23 cellular contexts compared by ENCODE assay signal in the genomic region with DNA sequence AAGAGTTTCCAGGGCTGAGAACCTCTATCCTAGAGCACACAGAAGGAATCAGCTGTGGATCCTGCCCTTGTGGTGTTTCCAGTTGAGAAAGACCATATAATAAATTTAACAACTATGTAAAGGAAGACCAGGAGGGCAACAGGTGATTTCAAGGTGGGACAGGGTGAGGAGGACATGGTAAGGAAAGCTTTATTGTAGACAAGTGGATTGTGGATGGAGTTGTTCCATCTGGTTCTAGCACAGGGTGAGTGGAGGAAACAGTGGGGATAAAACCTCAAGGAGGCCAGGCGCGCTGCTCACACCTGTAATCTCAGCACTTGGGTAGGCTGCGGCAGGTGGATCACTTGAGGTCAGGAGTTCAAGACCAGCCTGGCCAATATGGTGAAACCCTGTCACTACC. TPM values are rescaled to one million over a fixed set of nuclear protein-coding genes. Genes with fewer than 3 reads are reported as not detected.
DNase-seq lines count a peak whose midpoint lies in the region; ATAC-seq, FAIRE-seq and TF ChIP-seq lines count a peak whose summit lies in the region.
"Had no signal": no experiment of that assay in that cellular context is flagged by ENCODE, and none has a peak within 500 bp of the region (broad histone marks: within the 10 kb centered on the region; RNA-seq: fewer than 3 reads in every experiment).

No MANE protein-coding gene starts in this region.

- H3K36me3 Mint-ChIP-seq in activated CD8-positive, alpha-beta T cell treated with anti-CD3 and anti-CD28 coated beads, Interleukin-2, amount 10 ng/mL, durations not matched to agents 7 days and 5 days (ENCODE audit: low read depth), result peaks cover 55% of the 10 kb centered on the region
- H3K36me3 Mint-ChIP-seq in memory B cell, result peaks cover 18% of the 10 kb centered on the region

- WGBS in right lobe of liver (ENCODE audit: insufficient coverage, low coverage, low lambda C conversion rate, missing lambda C conversion rate), result 86% methylated on average over 3 of the region's 3 CpGs
- WGBS in HepG2 (ENCODE audit: low lambda C conversion rate), result 100% methylated on average over 3 of the region's 3 CpGs

- H3K27ac ChIP-seq in right lobe of liver, result peak overlapping the region in 2 of 3 donors; percentile 74 to 94
- H3K27ac ChIP-seq in HepG2 (ENCODE audit: extremely low read length, insufficient read depth, low read length), result no peak overlapping the region
- peak overlapping the region; percentile 66 for H3K27ac ChIP-seq in vagina
- H3K27ac ChIP-seq: SJSA1 had no signal

- H3K4me3 Mint-ChIP-seq in activated CD8-positive, alpha-beta T cell treated with anti-CD3 and anti-CD28 coated beads, Interleukin-2, amount 10 ng/mL, durations not matched to agents 7 days and 5 days, result no peak overlapping the region
- no peak overlapping the region for H3K4me3 Mint-ChIP-seq in memory B cell
- H3K4me3 Mint-ChIP-seq: activated T-cell treated with anti-CD3 and anti-CD28 coated beads, Interleukin-2, amount 50 U/mL, for 4 hours; T-helper 17 cell had no signal

- no peaks in the 10 kb centered on the region for H3K27me3 Mint-ChIP-seq in activated CD8-positive, alpha-beta T cell treated with anti-CD3 and anti-CD28 coated beads, Interleukin-2, amount 10 ng/mL, durations not matched to agents 7 days and 5 days (ENCODE audit: low read depth)
- H3K27me3 Mint-ChIP-seq in memory B cell, result no peaks in the 10 kb centered on the region
- H3K27me3 Mint-ChIP-seq: T-helper 17 cell had no signal

- no peak for ATAC-seq in right lobe of liver
- no peak for ATAC-seq in HepG2
- ATAC-seq in activated CD8-positive, alpha-beta T cell treated with anti-CD3 and anti-CD28 coated beads, Interleukin-2, amount 10 ng/mL, durations not matched to agents 7 days and 5 days, result no peak
- ATAC-seq in memory B cell (ENCODE audit: low read depth), result no peak
- ATAC-seq in HG03139 (IDR thresholded peaks at IDR 0.05; ENCODE audit: unreplicated experiment), result no peak
- ATAC-seq: activated T-cell treated with anti-CD3 and anti-CD28 coated beads, Interleukin-2, amount 50 U/mL, for 4 hours; T-helper 17 cell had no signal

- H4K20me1 ChIP-seq in HepG2 (ENCODE audit: insufficient read depth, low read length), result peaks cover 79% of the 10 kb centered on the region

- H3K4me1 ChIP-seq in right lobe of liver, result peaks cover 0 to 97% (median 49%) of the 10 kb centered on the region in 4 donors
- H3K4me1 ChIP-seq in HepG2 (ENCODE audit: insufficient read depth, low read length), result peaks cover 100% of the 10 kb centered on the region
- H3K4me1 ChIP-seq in vagina, result peaks cover 99% of the 10 kb centered on the region

- TF ChIP-seq POLR2A in right lobe of liver (IDR thresholded peaks at IDR 0.05) (no peak), HepG2 (IDR thresholded peaks at IDR 0.05; ENCODE audit: insufficient read depth in 1 of 2, low read depth in 2 of 2, low read length in 2 of 2) (no peak), vagina (IDR thresholded peaks at IDR 0.05) (no peak), H54 (IDR thresholded peaks at IDR 0.05; ENCODE audit: low read depth, low read length) (no peak)

- FAIRE-seq in HepG2 (lab: Jason Lieb, UNC) (no peak), H54 (lab: Jason Lieb, UNC) (no peak)
- FAIRE-seq: bronchial epithelial cell, endometrium had no signal

- H3K9ac ChIP-seq in HepG2 (ENCODE audit: insufficient read depth, low read depth, low read length), result no peak overlapping the region

- no peak for TF ChIP-seq RAD21 in HepG2 (CRISPR knock-in tag; IDR thresholded peaks at IDR 0.05)

- no peak for TF ChIP-seq CTCF in right lobe of liver (IDR thresholded peaks at IDR 0.05)
- no peak for TF ChIP-seq CTCF in HepG2 (CRISPR knock-in tag; IDR thresholded peaks at IDR 0.05)
- no peak for TF ChIP-seq CTCF in vagina (IDR thresholded peaks at IDR 0.05)

- peaks cover 94% of the 10 kb centered on the region for H3K79me2 ChIP-seq in HepG2 (ENCODE audit: insufficient read depth, low read length)

- peaks cover 51% of the 10 kb centered on the region for H3K4me1 Mint-ChIP-seq in activated CD8-positive, alpha-beta T cell treated with anti-CD3 and anti-CD28 coated beads, Interleukin-2, amount 10 ng/mL, durations not matched to agents 7 days and 5 days (ENCODE audit: low read depth)
- H3K4me1 Mint-ChIP-seq in memory B cell, result peaks cover 56% of the 10 kb centered on the region

- no TSS peak for BruUV-seq in HepG2 (replicated peaks; lab: Mats Ljungman, UMichigan)

- peaks cover 0 to 12% (median 0%) of the 10 kb centered on the region in 4 donors for H3K36me3 ChIP-seq in right lobe of liver
- H3K36me3 ChIP-seq in HepG2 (replicated peaks in 1 of 2; ENCODE audit: control insufficient read depth in 1 of 2, insufficient read depth in 2 of 2, low read length in 2 of 2), result peaks cover 6 to 55% of the 10 kb centered on the region in 2 experiments; a peak in 4 of 5 replicates
- H3K36me3 ChIP-seq in vagina, result peaks cover 0 to 17% of the 10 kb centered on the region in 2 donors

- H3K27me3 ChIP-seq in right lobe of liver (no peaks in the 10 kb centered on the region), HepG2 (ENCODE audit: control insufficient read depth in 1 of 2, insufficient read depth in 2 of 2, low read length in 2 of 2) (no peaks in the 10 kb centered on the region), vagina (no peaks in the 10 kb centered on the region)
- H3K27me3 ChIP-seq: MG63, SJSA1 had no signal

- intact Hi-C loops in right lobe of liver (cut with DNase I), result no loop called here
- intact Hi-C loops in HepG2 (cut with micrococcal nuclease; ENCODE audit: unreplicated experiment), result no loop called here
- intact Hi-C loops in vagina (cut with DNase I), result no loop called here

- POLR2A ChIA-PET in HepG2 (lab: Yijun Ruan, JAX), result interaction anchor here (0.7 to 3.5 kb wide), 3 partner anchors 9 to 17 kb away, joined by 3 to 32 read pairs (median 3); partner anchors contain the start of gene SIAH2
- POLR2A ChIA-PET in activated CD8-positive, alpha-beta T cell treated with anti-CD3 and anti-CD28 coated beads, Interleukin-2, amount 10 ng/mL, durations not matched to agents 7 days and 5 days (lab: Charles Lee), result interaction anchor here (7.1 kb wide), 1 partner anchor 17 kb away, joined by 61 read pairs; the partner anchor contains the start of gene SIAH2

- CTCF ChIA-PET in HepG2 (lab: Yijun Ruan, JAX; ENCODE audit: low intra/inter-chr PET ratio, low total read pairs), result no interaction called here
- CTCF ChIA-PET in activated CD8-positive, alpha-beta T cell treated with anti-CD3 and anti-CD28 coated beads, Interleukin-2, amount 10 ng/mL, durations not matched to agents 7 days and 5 days (lab: Charles Lee), result interaction anchor here (0.9 kb wide), 1 partner anchor 18 kb away, joined by 3 read pairs; no protein-coding TSS in a partner anchor

- TF ChIP-seq EP300 in HepG2 (IDR thresholded peaks at IDR 0.05; ENCODE audit: low read depth in 2 of 2, low read length in 2 of 2) (no peak), HepG2 (CRISPR knock-in tag; IDR thresholded peaks at IDR 0.05; ENCODE audit: borderline replicate concordance) (no peak)

- DNase-seq in right lobe of liver (peak in 1 of 3 donors; percentile 31), HepG2 (ENCODE audit: low spot score) (no peak), memory B cell (ENCODE audit: low spot score in 2 of 2) (no peak), vagina (ENCODE audit: extremely low spot score in 2 of 2) (no peak), H54 (ENCODE audit: insufficient read length, low spot score) (no peak), NCI-H2227 (lab: John Stamatoyannopoulos, UW; ENCODE audit: unreplicated experiment) (no peak)
- DNase-seq in activated CD8-positive, alpha-beta T cell treated with anti-CD3 and anti-CD28 coated beads, Interleukin-2, amount 10 ng/mL, durations not matched to agents 7 days and 5 days, result no peak
- DNase-seq: activated CD4-positive, alpha-beta T cell treated with anti-CD3 and anti-CD28 coated beads, Interleukin-2, amount 50 U/mL, for 48 hours; activated T-cell treated with anti-CD3 and anti-CD28 coated beads, Interleukin-2, amount 50 U/mL, for 4 hours; amniotic stem cell; DMS53; H7; head of caudate nucleus; mammary epithelial cell; MG63; NCI-H1417; NCI-H2107; NCI-H510A; T-helper 17 cell had no signal

- no peak overlapping the region for H2AFZ ChIP-seq in HepG2 (ENCODE audit: low read length)

- no peaks in the 10 kb centered on the region for H3K9me3 ChIP-seq in right lobe of liver
- H3K9me3 ChIP-seq in HepG2 (ENCODE audit: low read length), result no peaks in the 10 kb centered on the region
- no peaks in the 10 kb centered on the region for H3K9me3 ChIP-seq in vagina
- H3K9me3 ChIP-seq: MG63, SJSA1 had no signal

- H3K4me2 ChIP-seq in HepG2 (ENCODE audit: low read depth, low read length), result no peak overlapping the region

- H3K27ac Mint-ChIP-seq in activated CD8-positive, alpha-beta T cell treated with anti-CD3 and anti-CD28 coated beads, Interleukin-2, amount 10 ng/mL, durations not matched to agents 7 days and 5 days, result peak overlapping the region; percentile 20
- peak overlapping the region; percentile 3 for H3K27ac Mint-ChIP-seq in memory B cell

- in situ Hi-C loops in HepG2 (cut with HindIII; ENCODE audit: extremely low pct_ligation_motif_present, low pct_unique_long_range_greater_than_20kb), result no loop called here

- H3K9me3 Mint-ChIP-seq in activated CD8-positive, alpha-beta T cell treated with anti-CD3 and anti-CD28 coated beads, Interleukin-2, amount 10 ng/mL, durations not matched to agents 7 days and 5 days (ENCODE audit: insufficient read depth), result no peaks in the 10 kb centered on the region
- no peaks in the 10 kb centered on the region for H3K9me3 Mint-ChIP-seq in memory B cell
- H3K9me3 Mint-ChIP-seq: activated T-cell treated with anti-CD3 and anti-CD28 coated beads, Interleukin-2, amount 50 U/mL, for 4 hours had no signal

- no peak overlapping the region for H3K4me3 ChIP-seq in right lobe of liver
- H3K4me3 ChIP-seq in HepG2 (replicated peaks in 1 of 3; ENCODE audit: insufficient read depth in 1 of 3, low read depth in 2 of 3, low read length in 3 of 3), result no peak overlapping the region
- no peak overlapping the region for H3K4me3 ChIP-seq in vagina
- H3K4me3 ChIP-seq: MG63, SJSA1 had no signal

RNA-seq across cellular contexts. Expression of gene SIAH2, which starts 17.1 kb away (rescaled TPM):
- total RNA-seq in right lobe of liver (10 to 100 TPM; 20.5 to 53.0 (median 36.5) TPM), HepG2 (2016; rRNA removed; fragmentation: Illumina TruSeq; extraction: Trizol) (71.8 and 79.5 TPM in 2 replicates), vagina (71.0 TPM)
- total RNA-seq in HepG2 (2016; cell fraction: cytosol; rRNA removed; fragmentation: Illumina TruSeq; extraction: Trizol; ENCODE audit: low read depth), result 41.9 and 49.0 TPM in 2 replicates
- total RNA-seq in HepG2 (2016; cell fraction: insoluble cytoplasmic fraction; rRNA removed; fragmentation: Illumina TruSeq; extraction: Trizol), result 64.5 and 73.0 TPM in 2 replicates
- total RNA-seq in HepG2 (2016; cell fraction: membrane; rRNA removed; fragmentation: Illumina TruSeq; extraction: Trizol), result 102 and 124 TPM in 2 replicates
- 38.0 and 42.7 TPM in 2 replicates for total RNA-seq in HepG2 (2016; cell fraction: nucleus; rRNA removed; fragmentation: Illumina TruSeq; extraction: Trizol)
- 117 and 140 TPM in 2 replicates for polyA plus RNA-seq in HepG2 (2011; rRNA removed)
- 63.7 and 115 TPM in 2 replicates for polyA plus RNA-seq in HepG2 (2011; cell fraction: cytosol; rRNA removed)
- polyA plus RNA-seq in HepG2 (2011; cell fraction: nucleus; rRNA removed), result 132 and 149 TPM in 2 replicates
- 62.2 and 69.8 TPM in 2 replicates for polyA plus RNA-seq in HepG2 (2012)
- polyA plus RNA-seq in HepG2 (2016; cell fraction: cytosol; fragmentation: Illumina TruSeq; extraction: Trizol; ENCODE audit: low read depth), result 51.8 and 68.8 TPM in 2 replicates
- 103 and 110 TPM in 2 replicates for polyA plus RNA-seq in HepG2 (2016; cell fraction: insoluble cytoplasmic fraction; fragmentation: Illumina TruSeq; extraction: Trizol; ENCODE audit: low read depth)
- polyA plus RNA-seq in HepG2 (2016; cell fraction: membrane; fragmentation: Illumina TruSeq; extraction: Trizol; ENCODE audit: low read depth), result 106 and 126 TPM in 2 replicates
- polyA plus RNA-seq in HepG2 (2016; cell fraction: nucleus; fragmentation: Illumina TruSeq; extraction: Trizol; ENCODE audit: insufficient read depth, low read depth), result 70.3 and 71.0 TPM in 2 replicates
- 134 and 280 TPM in 2 replicates for polyA minus RNA-seq in HepG2 (2011; rRNA and poly(A)+ RNA removed; ENCODE audit: low replicate concordance)
- 79.8 and 91.3 TPM in 2 replicates for polyA minus RNA-seq in HepG2 (2011; cell fraction: cytosol; rRNA and poly(A)+ RNA removed)
- 24.6 and 28.0 TPM in 2 replicates for polyA minus RNA-seq in HepG2 (2011; cell fraction: nucleus; rRNA and poly(A)+ RNA removed)
- total RNA-seq in activated CD8-positive, alpha-beta T cell treated with anti-CD3 and anti-CD28 coated beads, Interleukin-2, amount 10 ng/mL, durations not matched to agents 7 days and 5 days, result 10 to 100 TPM; 31.5 to 32.3 TPM

RNA-seq across cellular contexts. Expression of gene ERICH6, which starts 42.1 kb away (rescaled TPM):
- total RNA-seq in right lobe of liver (under 1 TPM in 1 of 6 experiments, not detected in 5; 0.49 TPM), HepG2 (2016; rRNA removed; fragmentation: Illumina TruSeq; extraction: Trizol) (not detected in 2 replicates), vagina (not detected)
- total RNA-seq in HepG2 (2016; cell fraction: cytosol; rRNA removed; fragmentation: Illumina TruSeq; extraction: Trizol; ENCODE audit: low read depth), result 0.18 TPM in 1 of 2 replicates, not detected in the other
- 0.09 TPM in 1 of 2 replicates, not detected in the other for total RNA-seq in HepG2 (2016; cell fraction: insoluble cytoplasmic fraction; rRNA removed; fragmentation: Illumina TruSeq; extraction: Trizol)
- 0.15 TPM in 1 of 2 replicates, not detected in the other for total RNA-seq in HepG2 (2016; cell fraction: membrane; rRNA removed; fragmentation: Illumina TruSeq; extraction: Trizol)
- total RNA-seq in HepG2 (2016; cell fraction: nucleus; rRNA removed; fragmentation: Illumina TruSeq; extraction: Trizol), result 0.28 TPM in 1 of 2 replicates, not detected in the other
- 0.03 TPM in 1 of 2 replicates, not detected in the other for polyA plus RNA-seq in HepG2 (2011; rRNA removed)
- polyA plus RNA-seq in HepG2 (2011; cell fraction: cytosol; rRNA removed), result 0.03 and 0.18 TPM in 2 replicates
- polyA plus RNA-seq in HepG2 (2011; cell fraction: nucleus; rRNA removed), result 0.10 and 0.48 TPM in 2 replicates
- polyA plus RNA-seq in HepG2 (2012), result 0.15 TPM in 1 of 2 replicates, not detected in the other
- polyA plus RNA-seq in HepG2 (2016; cell fraction: cytosol; fragmentation: Illumina TruSeq; extraction: Trizol; ENCODE audit: low read depth), result not detected in 2 replicates
- polyA plus RNA-seq in HepG2 (2016; cell fraction: insoluble cytoplasmic fraction; fragmentation: Illumina TruSeq; extraction: Trizol; ENCODE audit: low read depth), result not detected in 2 replicates
- polyA plus RNA-seq in HepG2 (2016; cell fraction: membrane; fragmentation: Illumina TruSeq; extraction: Trizol; ENCODE audit: low read depth), result not detected in 2 replicates
- not detected in 2 replicates for polyA plus RNA-seq in HepG2 (2016; cell fraction: nucleus; fragmentation: Illumina TruSeq; extraction: Trizol; ENCODE audit: insufficient read depth, low read depth)
- polyA minus RNA-seq in HepG2 (2011; rRNA and poly(A)+ RNA removed; ENCODE audit: low replicate concordance), result 0.09 and 0.32 TPM in 2 replicates
- 0.30 TPM in 1 of 2 replicates, not detected in the other for polyA minus RNA-seq in HepG2 (2011; cell fraction: cytosol; rRNA and poly(A)+ RNA removed)
- polyA minus RNA-seq in HepG2 (2011; cell fraction: nucleus; rRNA and poly(A)+ RNA removed), result 0.26 and 0.50 TPM in 2 replicates
- total RNA-seq in activated CD8-positive, alpha-beta T cell treated with anti-CD3 and anti-CD28 coated beads, Interleukin-2, amount 10 ng/mL, durations not matched to agents 7 days and 5 days, result under 1 TPM; 0.21 to 0.60 TPM
- total RNA-seq: activated T-cell treated with anti-CD3 and anti-CD28 coated beads, Interleukin-2, amount 50 U/mL, for 4 hours; bronchial epithelial cell; mammary epithelial cell; SJSA1 had no signal
